In genomic region chr2:230865324-230865765, GRCh38 we compare ENCODE assay signal across 8 cellular contexts. TPM values are rescaled to one million over a fixed set of nuclear protein-coding genes. Genes with fewer than 3 reads are reported as not detected.
DNase-seq lines count a peak whose midpoint lies in the region; ATAC-seq, FAIRE-seq and TF ChIP-seq lines count a peak whose summit lies in the region.

No MANE protein-coding gene starts in this region.

- H3K4me3 Mint-ChIP-seq in T-helper 1 cell treated with Interleukin-12 subunit alpha and Interleukin-12 subunit beta and Interleukin-4 antibody, amounts not matched to agents 30 μg/mL and 1 μg/mL, for 36 hours: peak overlapping the region; percentile 44
- H3K4me3 Mint-ChIP-seq in activated CD4-positive, alpha-beta memory T cell treated with anti-CD3 and anti-CD28 coated beads for 36 hours: peak overlapping the region; percentile 83

- FAIRE-seq in D721Med (lab: Jason Lieb, UNC): no peak

- no peaks in the 10 kb centered on the region for H3K9me3 ChIP-seq in stomach

- peak overlapping the region; percentile 73 to 92 (median 82) for H3K4me3 ChIP-seq in stomach

- no peaks in the 10 kb centered on the region for H3K36me3 ChIP-seq in stomach

- CTCF ChIA-PET in activated CD4-positive, alpha-beta memory T cell treated with anti-CD3 and anti-CD28 coated beads for 36 hours (lab: Charles Lee): interaction anchor here (0.6 to 2.1 kb wide), 15 partner anchors 8 to 793 kb away, joined by 3 to 13 read pairs (median 4); no protein-coding TSS in a partner anchor

- no peak for TF ChIP-seq EP300 in stomach (IDR thresholded peaks at IDR 0.05)

- TF ChIP-seq CTCF in stomach (IDR thresholded peaks at IDR 0.05): no peak
- TF ChIP-seq CTCF in D721Med (IDR thresholded peaks at IDR 0.05; ENCODE audit: insufficient read depth, missing control alignments): no peak

- H3K9me3 Mint-ChIP-seq in T-helper 1 cell treated with Interleukin-12 subunit alpha and Interleukin-12 subunit beta and Interleukin-4 antibody, amounts not matched to agents 30 μg/mL and 1 μg/mL, for 36 hours: no peaks in the 10 kb centered on the region
- no peaks in the 10 kb centered on the region for H3K9me3 Mint-ChIP-seq in activated CD4-positive, alpha-beta memory T cell treated with anti-CD3 and anti-CD28 coated beads for 36 hours

- no peak for DNase-seq in T-helper 1 cell
- DNase-seq in activated CD4-positive, alpha-beta memory T cell treated with anti-CD3 and anti-CD28 coated beads for 36 hours: no peak
- peak; percentile 52 for DNase-seq in iPS-NIHi7 (ENCODE audit: extremely low spot score)
- no peak for DNase-seq in stomach
- DNase-seq in D341Med (ENCODE audit: low spot score): no peak
- DNase-seq in D721Med (ENCODE audit: insufficient read length, low spot score): no peak

- peaks cover 0 to 10% (median 0%) of the 10 kb centered on the region in 3 donors for H3K27me3 ChIP-seq in stomach

- POLR2A ChIA-PET in activated CD4-positive, alpha-beta memory T cell treated with anti-CD3 and anti-CD28 coated beads for 36 hours (lab: Charles Lee): interaction anchor here (1.0 kb wide), 1 partner anchor 119 kb away, joined by 4 read pairs; no protein-coding TSS in a partner anchor

- H3K27ac ChIP-seq in stomach: peak overlapping the region in 4 of 5 donors; percentile 68 to 84 (median 69)

- no peak overlapping the region for H3K27ac Mint-ChIP-seq in T-helper 1 cell treated with Interleukin-12 subunit alpha and Interleukin-12 subunit beta and Interleukin-4 antibody, amounts not matched to agents 30 μg/mL and 1 μg/mL, for 36 hours
- no peak overlapping the region for H3K27ac Mint-ChIP-seq in activated CD4-positive, alpha-beta memory T cell treated with anti-CD3 and anti-CD28 coated beads for 36 hours

- no peaks in the 10 kb centered on the region for H3K36me3 Mint-ChIP-seq in T-helper 1 cell treated with Interleukin-12 subunit alpha and Interleukin-12 subunit beta and Interleukin-4 antibody, amounts not matched to agents 30 μg/mL and 1 μg/mL, for 36 hours (ENCODE audit: low read depth)
- H3K36me3 Mint-ChIP-seq in activated CD4-positive, alpha-beta memory T cell treated with anti-CD3 and anti-CD28 coated beads for 36 hours: no peaks in the 10 kb centered on the region

- TF ChIP-seq POLR2A in stomach (IDR thresholded peaks at IDR 0.05): no peak

- intact Hi-C loops in activated CD4-positive, alpha-beta memory T cell treated with anti-CD3 and anti-CD28 coated beads for 36 hours (cut with micrococcal nuclease): loop anchor here (2.0 kb wide), 1 partner anchor 17 kb away; no protein-coding TSS in a partner anchor
- intact Hi-C loops in stomach (cut with DNase I; ENCODE audit: low total_unique reads): no loop called here

- peaks cover 17% of the 10 kb centered on the region for H3K4me1 Mint-ChIP-seq in T-helper 1 cell treated with Interleukin-12 subunit alpha and Interleukin-12 subunit beta and Interleukin-4 antibody, amounts not matched to agents 30 μg/mL and 1 μg/mL, for 36 hours (ENCODE audit: low read depth)
- peaks cover 36% of the 10 kb centered on the region for H3K4me1 Mint-ChIP-seq in activated CD4-positive, alpha-beta memory T cell treated with anti-CD3 and anti-CD28 coated beads for 36 hours (ENCODE audit: low read depth)

- H3K4me1 ChIP-seq in stomach: peaks cover 51 to 61% (median 57%) of the 10 kb centered on the region in 4 donors

- WGBS in stomach, 5 donors: 1 to 4% (median 1%) methylated on average over 23 of the region's 23 CpGs

- peaks cover 62% of the 10 kb centered on the region for H3K27me3 Mint-ChIP-seq in T-helper 1 cell treated with Interleukin-12 subunit alpha and Interleukin-12 subunit beta and Interleukin-4 antibody, amounts not matched to agents 30 μg/mL and 1 μg/mL, for 36 hours (ENCODE audit: low read depth)
- peaks cover 8% of the 10 kb centered on the region for H3K27me3 Mint-ChIP-seq in activated CD4-positive, alpha-beta memory T cell treated with anti-CD3 and anti-CD28 coated beads for 36 hours

- no peak for ATAC-seq in HG03442 (IDR thresholded peaks at IDR 0.05; ENCODE audit: unreplicated experiment)

RNA-seq across cellular contexts. Expression of gene ITM2C, which starts 0.6 kb away (rescaled TPM):
- 10 to 100 TPM; 19.5 to 23.0 TPM for total RNA-seq in activated CD4-positive, alpha-beta memory T cell treated with anti-CD3 and anti-CD28 coated beads for 36 hours
- 1,000 to 10,000 TPM in 1 of 5 donors, 100 to 1,000 TPM in 2, 10 to 100 TPM in 2; 35.6 to 1,030 (median 105) TPM for total RNA-seq in stomach
- polyA plus RNA-seq in stomach: 10 to 100 TPM; 26.9 to 40.8 (median 32.2) TPM

RNA-seq across cellular contexts. Expression of gene GPR55, which starts 59.7 kb away (rescaled TPM):
- total RNA-seq in activated CD4-positive, alpha-beta memory T cell treated with anti-CD3 and anti-CD28 coated beads for 36 hours: 1 to 10 TPM; 1.5 to 1.6 TPM
- under 1 TPM in 1 of 5 donors, not detected in 4; 0.37 TPM for total RNA-seq in stomach
- under 1 TPM in 2 of 3 donors, not detected in 1; 0.13 to 0.19 TPM for polyA plus RNA-seq in stomach
